In genomic region chr4:96003941-96004340, GRCh38 we compare ENCODE assay signal across 33 cellular contexts.
DNase-seq lines count a peak whose midpoint lies in the region; ATAC-seq, FAIRE-seq and TF ChIP-seq lines count a peak whose summit lies in the region.
"Had no signal": no experiment of that assay in that cellular context is flagged by ENCODE, and none has a peak within 500 bp of the region (broad histone marks: within the 10 kb centered on the region; RNA-seq: fewer than 3 reads in every experiment).

No MANE protein-coding gene starts in this region.

- no peak overlapping the region for H3K4me3 Mint-ChIP-seq in Calu3 (ENCODE audit: low read depth, unreplicated experiment)
- H3K4me3 Mint-ChIP-seq: activated CD4-positive, alpha-beta T cell treated with anti-CD3 and anti-CD28 coated beads for 36 hours; activated CD8-positive, alpha-beta T cell treated with anti-CD3 and anti-CD28 coated beads, Interleukin-2, amount 10 ng/mL, durations not matched to agents 7 days and 5 days; activated T-helper 17 cell treated with anti-CD3 and anti-CD28 coated beads, Interleukin-2, amount 50 U/mL, for 72 hours; B cell; brain; naive B cell; T-helper 2 cell treated with Interferon-gamma antibody and Interleukin-4, amounts not matched to agents 5 μg/mL and 100 μg/mL, for 36 hours had no signal

- H3K27ac ChIP-seq in DND-41 (ENCODE audit: low read length) (no peak overlapping the region; the same call in 1 of the 2 replicates), dorsolateral prefrontal cortex (peak overlapping the region in 52 of 59 donors; percentile 3 to 91 (median 70))
- H3K27ac ChIP-seq: A549, ovary, skin epidermis, thoracic aorta, VCaP had no signal

- H3K27me3 ChIP-seq in DND-41 (ENCODE audit: insufficient read depth, low read length, poor library complexity): no peaks in the 10 kb centered on the region
- H3K27me3 ChIP-seq in dorsolateral prefrontal cortex: no peaks in the 10 kb centered on the region
- H3K27me3 ChIP-seq: ovary had no signal

- no peaks in the 10 kb centered on the region for H3K27me3 Mint-ChIP-seq in Calu3 (ENCODE audit: unreplicated experiment)
- H3K27me3 Mint-ChIP-seq: activated CD4-positive, alpha-beta T cell treated with anti-CD3 and anti-CD28 coated beads for 36 hours; activated T-helper 17 cell treated with anti-CD3 and anti-CD28 coated beads, Interleukin-2, amount 50 U/mL, for 72 hours; B cell; brain; naive B cell had no signal

- H3K9me3 ChIP-seq in DND-41 (ENCODE audit: insufficient read depth, low read length, severe bottlenecking): no peaks in the 10 kb centered on the region
- H3K9me3 ChIP-seq: A549, ovary, thoracic aorta had no signal

- DNase-seq in DND-41: no peak
- no peak for DNase-seq in dorsolateral prefrontal cortex
- DNase-seq in medulla oblongata (ENCODE audit: extremely low spot score): peak; percentile 18
- DNase-seq in pons (ENCODE audit: low spot score): peak; percentile 45
- DNase-seq in NCI-H748 treated with DMSO at 0.1 percent for 48 hours (lab: John Stamatoyannopoulos, UW): no peak
- no peak for DNase-seq in H54 (ENCODE audit: insufficient read length, low spot score)
- DNase-seq in Calu3: no peak
- DNase-seq: activated CD4-positive, alpha-beta T cell treated with anti-CD3 and anti-CD28 coated beads for 36 hours; activated CD8-positive, alpha-beta T cell treated with anti-CD3 and anti-CD28 coated beads, Interleukin-2, amount 10 ng/mL, durations not matched to agents 7 days and 5 days; activated naive CD4-positive, alpha-beta T cell treated with anti-CD3 and anti-CD28 coated beads, Interleukin-2, amount 50 U/mL, for 16 hours; DMS153; H7; islet precursor cell; Karpas-422; left ventricle myocardium superior; naive B cell; NCI-H2029; NCI-H524 treated with DMSO at 0.1 percent for 48 hours; ovary; retina; SHP77; stimulated activated naive CD4-positive, alpha-beta T cell had no signal

- no peaks in the 10 kb centered on the region for H3K9me3 Mint-ChIP-seq in Calu3 (ENCODE audit: low read depth, unreplicated experiment)
- H3K9me3 Mint-ChIP-seq: activated T-helper 17 cell treated with anti-CD3 and anti-CD28 coated beads, Interleukin-2, amount 50 U/mL, for 72 hours; T-helper 2 cell treated with Interferon-gamma antibody and Interleukin-4, amounts not matched to agents 5 μg/mL and 100 μg/mL, for 36 hours had no signal

- no TSS peak for BruUV-seq in Calu3 (replicated peaks; lab: Mats Ljungman, UMichigan)

- H3K4me1 ChIP-seq in DND-41 (ENCODE audit: insufficient read depth, low read length): peaks cover 13% of the 10 kb centered on the region
- H3K4me1 ChIP-seq: A549 had no signal

- no peak for TF ChIP-seq POLR2A in H54 (IDR thresholded peaks at IDR 0.05; ENCODE audit: low read depth, low read length)

- no peak overlapping the region for H3K27ac Mint-ChIP-seq in Calu3 (ENCODE audit: unreplicated experiment)
- H3K27ac Mint-ChIP-seq: activated CD4-positive, alpha-beta T cell treated with anti-CD3 and anti-CD28 coated beads for 36 hours; activated CD8-positive, alpha-beta T cell treated with anti-CD3 and anti-CD28 coated beads, Interleukin-2, amount 10 ng/mL, durations not matched to agents 7 days and 5 days; activated T-helper 17 cell treated with anti-CD3 and anti-CD28 coated beads, Interleukin-2, amount 50 U/mL, for 72 hours; B cell; naive B cell; T-helper 2 cell treated with Interferon-gamma antibody and Interleukin-4, amounts not matched to agents 5 μg/mL and 100 μg/mL, for 36 hours had no signal

- H3K4me3 ChIP-seq in DND-41 (ENCODE audit: low read depth in 1 of 2, low read length in 2 of 2) (no peak overlapping the region), dorsolateral prefrontal cortex (peak overlapping the region in 30 of 59 donors; percentile 0 to 47 (median 19))
- H3K4me3 ChIP-seq: A549, GM12878, ovary, skin epidermis, thoracic aorta had no signal

- no peak for TF ChIP-seq CTCF in DND-41 (IDR thresholded peaks at IDR 0.05; ENCODE audit: borderline replicate concordance, extremely low read depth, low read length, poor library complexity, severe bottlenecking)
- no peak for TF ChIP-seq CTCF in dorsolateral prefrontal cortex (IDR thresholded peaks at IDR 0.05 in 54 of 56, conservative IDR thresholded peaks at IDR 0.05 in 2 of 56; ENCODE audit: low read depth in 1 of 56, partially characterized antibody in 56 of 56)
- no peak for TF ChIP-seq CTCF in Calu3 (IDR thresholded peaks at IDR 0.05; ENCODE audit: unreplicated experiment)

- no peak overlapping the region for H3K4me2 ChIP-seq in DND-41 (ENCODE audit: insufficient read depth, low read length)
- H3K4me2 ChIP-seq: A549 had no signal

- H3K4me1 Mint-ChIP-seq in Calu3 (ENCODE audit: low read depth, unreplicated experiment): peaks cover 9% of the 10 kb centered on the region
- H3K4me1 Mint-ChIP-seq: activated CD4-positive, alpha-beta T cell treated with anti-CD3 and anti-CD28 coated beads for 36 hours; activated T-helper 17 cell treated with anti-CD3 and anti-CD28 coated beads, Interleukin-2, amount 50 U/mL, for 72 hours; B cell; naive B cell had no signal

- FAIRE-seq in H54 (lab: Jason Lieb, UNC): no peak
- FAIRE-seq: A549, GM12878, HepG2 had no signal

- no peaks in the 10 kb centered on the region for H3K36me3 ChIP-seq in DND-41 (ENCODE audit: insufficient read depth, low read length)
- H3K36me3 ChIP-seq: ovary, thoracic aorta had no signal

- ATAC-seq in DND-41 (ENCODE audit: insufficient read depth, low read depth) (0 out of 3 replicates have a peak, but pooled peaks have one; percentile 17), HG02571 (IDR thresholded peaks at IDR 0.05; ENCODE audit: unreplicated experiment) (no peak)
- ATAC-seq: A549; activated CD4-positive, alpha-beta T cell treated with anti-CD3 and anti-CD28 coated beads for 36 hours; activated CD8-positive, alpha-beta T cell treated with anti-CD3 and anti-CD28 coated beads, Interleukin-2, amount 10 ng/mL, durations not matched to agents 7 days and 5 days; activated T-helper 17 cell treated with anti-CD3 and anti-CD28 coated beads, Interleukin-2, amount 50 U/mL, for 72 hours; GM12878; HepG2; left ventricle myocardium superior had no signal

- no peaks in the 10 kb centered on the region for H3K79me2 ChIP-seq in DND-41 (ENCODE audit: insufficient read depth, low read length)

- CTCF ChIA-PET in Calu3 (lab: Charles Lee): no interaction called here

- no peaks in the 10 kb centered on the region for H3K36me3 Mint-ChIP-seq in Calu3 (ENCODE audit: insufficient read depth, unreplicated experiment)
- H3K36me3 Mint-ChIP-seq: brain, naive B cell had no signal

- intact Hi-C loops in dorsolateral prefrontal cortex (cut with DNase I): no loop called here
- intact Hi-C loops in Calu3 (cut with micrococcal nuclease; ENCODE audit: unreplicated experiment): no loop called here

- no peak overlapping the region for H3K9ac ChIP-seq in DND-41 (ENCODE audit: low read depth, low read length)

- H2AFZ ChIP-seq in DND-41 (ENCODE audit: low read depth, low read length): peak overlapping the region; percentile 65

- no peaks in the 10 kb centered on the region for H4K20me1 ChIP-seq in DND-41 (ENCODE audit: insufficient read depth, low read length)

Comparison
In these comparisons a context has a peak if more than half of its experiments do, and no peak if none do; other contexts are left out.
1. DNase-seq: peak in medulla oblongata (single experiment) and pons (single experiment); none in DND-41 (single experiment), dorsolateral prefrontal cortex (0 of 10), NCI-H748 treated with DMSO at 0.1 percent for 48 hours (single experiment), H54 (single experiment) and Calu3 (single experiment).
2. H3K4me3 ChIP-seq: peak in dorsolateral prefrontal cortex (30 of 59); none in DND-41 (0 of 2).